8 cellular contexts compared by ENCODE assay signal in the genomic region with DNA sequence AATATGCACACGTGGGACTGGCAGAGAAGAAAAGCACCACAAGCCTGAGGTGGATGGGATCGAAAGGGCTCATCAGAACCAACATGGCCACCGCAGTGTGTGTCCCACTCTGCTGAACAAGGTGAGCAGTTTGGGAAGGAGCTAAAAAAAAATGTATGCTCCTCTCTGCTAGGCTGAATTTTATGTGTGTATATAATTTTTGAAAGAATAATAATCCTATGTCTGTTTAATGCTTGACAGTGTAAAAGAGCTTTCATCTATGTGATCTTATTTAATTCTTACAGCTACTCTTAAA. TPM values are rescaled to one million over a fixed set of nuclear protein-coding genes. Genes with fewer than 3 reads are reported as not detected.
DNase-seq lines count a peak whose midpoint lies in the region; ATAC-seq, FAIRE-seq and TF ChIP-seq lines count a peak whose summit lies in the region.

No MANE protein-coding gene starts in this region.

- no peak overlapping the region for H3K9ac ChIP-seq in H1 (replicated peaks in 1 of 4; ENCODE audit: extremely low read depth in 1 of 4, low read depth in 3 of 4, low read length in 3 of 4)

- no peak overlapping the region for H3K56ac ChIP-seq in H1 (replicated peaks; ENCODE audit: insufficient read length, low read depth, low read length)

- H3K27ac ChIP-seq in H1 (ENCODE audit: low read depth, low read length) (no peak overlapping the region), osteoblast (ENCODE audit: low read depth, low read length) (peak overlapping the region; percentile 94)

- peak; percentile 29 for DNase-seq in activated T-cell treated with anti-CD3 and anti-CD28 coated beads for 24 hours (ENCODE audit: low read depth)
- DNase-seq in activated T-cell treated with anti-CD3 and anti-CD28 coated beads for 4 hours: no peak
- DNase-seq in H1 (ENCODE audit: low read depth in 1 of 2, low spot score in 2 of 2): no peak
- no peak for DNase-seq in osteoblast (ENCODE audit: insufficient read length, low spot score, missing footprints)
- DNase-seq in mucosa of descending colon: no peak

- no peak for TF ChIP-seq CTCF in WI38 (IDR thresholded peaks at IDR 0.05; ENCODE audit: low read depth, low read length)
- no peak for TF ChIP-seq CTCF in H1 (IDR thresholded peaks at IDR 0.05; ENCODE audit: control extremely low read depth in 1 of 3, insufficient read depth in 1 of 3, low read depth in 1 of 3, low read length in 3 of 3)
- no peak for TF ChIP-seq CTCF in osteoblast (IDR thresholded peaks at IDR 0.05; ENCODE audit: extremely low read depth, low read depth, low read length)
- no peak for TF ChIP-seq CTCF in mucosa of descending colon (IDR thresholded peaks at IDR 0.05)

- no peak overlapping the region for H3K14ac ChIP-seq in H1 (ENCODE audit: insufficient read length)

- no peak overlapping the region for H2BK120ac ChIP-seq in H1 (replicated peaks; ENCODE audit: low read depth, low read length)

- CTCF ChIA-PET in H1 (lab: Charles Lee; ENCODE audit: partially characterized antibody): interaction anchor here (0.6 to 1.4 kb wide), 9 partner anchors 7 to 175 kb away, joined by 3 to 6 read pairs (median 3); a partner anchor contains a TSS

- H4K91ac ChIP-seq in H1 (replicated peaks; ENCODE audit: insufficient read length, low read length): no peak overlapping the region

- H3K79me2 ChIP-seq in H1 (ENCODE audit: control insufficient read depth in 1 of 2, insufficient read depth in 2 of 2, low read length in 2 of 2) (no peaks in the 10 kb centered on the region), osteoblast (ENCODE audit: insufficient read depth, low read length) (no peaks in the 10 kb centered on the region)

- TF ChIP-seq EP300 in H1 (IDR thresholded peaks at IDR 0.05; ENCODE audit: borderline replicate concordance in 1 of 2, low read depth in 2 of 2, low read length in 2 of 2): no peak

- H3K23ac ChIP-seq in H1 (ENCODE audit: insufficient read length): no peak overlapping the region

- peaks cover 8% of the 10 kb centered on the region for H3K23me2 ChIP-seq in H1 (ENCODE audit: low read depth, low read length)

- H3K4ac ChIP-seq in H1 (replicated peaks; ENCODE audit: insufficient read length, low read depth, low read length): no peak overlapping the region

- peaks cover 4 to 14% (median 10%) of the 10 kb centered on the region in 4 experiments; a peak in 6 of 7 replicates for H3K4me1 ChIP-seq in H1 (replicated peaks in 1 of 4; ENCODE audit: control insufficient read depth in 3 of 4, insufficient read depth in 4 of 4, low read length in 3 of 4)
- H3K4me1 ChIP-seq in osteoblast (ENCODE audit: insufficient read depth, low read length): peaks cover 31% of the 10 kb centered on the region
- H3K4me1 ChIP-seq in mucosa of descending colon (ENCODE audit: low read depth): peaks cover 31% of the 10 kb centered on the region

- no peak overlapping the region for H4K8ac ChIP-seq in H1 (ENCODE audit: extremely low read depth, insufficient read depth, low read length)

- intact Hi-C loops in mucosa of descending colon (cut with DNase I, micrococcal nuclease): no loop called here

- no peak overlapping the region for H2AK5ac ChIP-seq in H1 (ENCODE audit: low read depth, low read length)

- H3K9me3 ChIP-seq in H1 (ENCODE audit: insufficient read depth in 2 of 2, low read depth in 1 of 2, low read length in 1 of 2) (no peaks in the 10 kb centered on the region), osteoblast (ENCODE audit: low read depth, low read length) (no peaks in the 10 kb centered on the region), mucosa of descending colon (no peaks in the 10 kb centered on the region)

- peak overlapping the region; percentile 61 for H3K4me3 ChIP-seq in WI38 (ENCODE audit: low read depth, low read length)
- H3K4me3 ChIP-seq in H1 (ENCODE audit: extremely low read depth in 1 of 4, insufficient read depth in 2 of 4, low read depth in 3 of 4, low read length in 4 of 4): peak overlapping the region in 2 of 4 experiments; percentile 21 to 66; a peak in 3 of 8 replicates
- peak overlapping the region; percentile 72 for H3K4me3 ChIP-seq in osteoblast (ENCODE audit: insufficient read depth, low read length)
- H3K4me3 ChIP-seq in mucosa of descending colon: no peak overlapping the region

- FAIRE-seq in H1 (lab: Jason Lieb, UNC): no peak

- no peak for TF ChIP-seq POLR2A in H1 (IDR thresholded peaks at IDR 0.05; ENCODE audit: control extremely low read depth in 1 of 2, low read depth in 2 of 2, low read length in 2 of 2)

- no peaks in the 10 kb centered on the region for H3K79me1 ChIP-seq in H1 (ENCODE audit: low read depth, low read length)

- H3K27me3 ChIP-seq in H1 (replicated peaks in 1 of 4; ENCODE audit: control insufficient read depth in 3 of 4, extremely low read depth in 1 of 4, insufficient read depth in 3 of 4, low read length in 3 of 4) (peaks cover 0 to 6% (median 2%) of the 10 kb centered on the region in 4 experiments; a peak in 4 of 7 replicates), osteoblast (ENCODE audit: insufficient read depth, low read length) (no peaks in the 10 kb centered on the region)

- H3K4me2 ChIP-seq in H1 (ENCODE audit: insufficient read depth in 1 of 2, low read depth in 2 of 2, low read length in 2 of 2) (peak overlapping the region; percentile 92 to 98), osteoblast (ENCODE audit: insufficient read depth, low read length) (peak overlapping the region; percentile 94)

- H2BK15ac ChIP-seq in H1 (ENCODE audit: low read length): no peak overlapping the region

- no peak overlapping the region for H3K18ac ChIP-seq in H1 (ENCODE audit: extremely low read depth, low read length)

- ATAC-seq in GM21526 (IDR thresholded peaks at IDR 0.05; ENCODE audit: low FRiP score, unreplicated experiment) (no peak), mucosa of descending colon (no peak), GM21447 (IDR thresholded peaks at IDR 0.05; ENCODE audit: unreplicated experiment) (no peak)

- 0 out of 2 replicates have a peak overlapping the region, but pooled peaks have one; percentile 11 for H2BK5ac ChIP-seq in H1 (ENCODE audit: low read depth, low read length)

- H2AFZ ChIP-seq in H1 (ENCODE audit: low read length) (no peak overlapping the region), osteoblast (ENCODE audit: low read length) (peak overlapping the region; percentile 71)

- no peaks in the 10 kb centered on the region for H4K20me1 ChIP-seq in H1 (replicated peaks in 1 of 2; ENCODE audit: control insufficient read depth in 1 of 2, insufficient read depth in 2 of 2, low read length in 2 of 2)
- no peaks in the 10 kb centered on the region for H4K20me1 ChIP-seq in osteoblast (ENCODE audit: insufficient read depth, low read length)

- no peak overlapping the region for H2BK12ac ChIP-seq in H1 (ENCODE audit: low read depth, low read length)

- H3K36me3 ChIP-seq in H1 (ENCODE audit: control insufficient read depth in 2 of 4, insufficient read depth in 4 of 4, low read length in 3 of 4) (no peaks in the 10 kb centered on the region), osteoblast (ENCODE audit: insufficient read depth, low read length) (no peaks in the 10 kb centered on the region), mucosa of descending colon (ENCODE audit: low read depth) (no peaks in the 10 kb centered on the region)

- 68% methylated on average over 3 of the region's 3 CpGs; no CpG with 5 or more reads in 1 of the 2 experiments for WGBS in H1 (ENCODE audit: extremely low coverage in 1 of 2, insufficient coverage in 1 of 2, insufficient read length in 1 of 2, insufficient replicate concordance in 2 of 2, low coverage in 1 of 2, low lambda C conversion rate in 2 of 2, missing lambda C conversion rate in 1 of 2), 2 experiments

- TF ChIP-seq RAD21 in H1 (IDR thresholded peaks at IDR 0.05 in 1 of 2, conservative IDR thresholded peaks at IDR 0.05 in 1 of 2; ENCODE audit: low read depth in 2 of 2, low read length in 2 of 2): no peak

- peak overlapping the region; percentile 23 for H4K5ac ChIP-seq in H1 (ENCODE audit: insufficient read length, low read depth, low read length)

- no peak overlapping the region for H2BK20ac ChIP-seq in H1 (ENCODE audit: low read length)

- POLR2A ChIA-PET in H1 (lab: Charles Lee; ENCODE audit: partially characterized antibody): interaction anchor here (0.9 to 2.0 kb wide), 8 partner anchors 8 to 108 kb away, joined by 3 to 7 read pairs (median 5); a partner anchor contains a TSS

TF ChIP-seq in H1, 55 proteins besides CTCF, POLR2A, EP300 and RAD21:
- TF ChIP-seq CHD2 (IDR thresholded peaks at IDR 0.05; ENCODE audit: low read length) (no peak), SIN3A (conservative IDR thresholded peaks at IDR 0.05 in 1 of 2, IDR thresholded peaks at IDR 0.05 in 1 of 2; ENCODE audit: low read depth in 1 of 2, low read length in 2 of 2) (no peak), RFX5 (IDR thresholded peaks at IDR 0.05; ENCODE audit: borderline replicate concordance, low read depth, low read length) (no peak), SRF (IDR thresholded peaks at IDR 0.05; ENCODE audit: low read depth, low read length) (no peak), KDM1A (IDR thresholded peaks at IDR 0.05; ENCODE audit: borderline replicate concordance, low read length) (no peak), YY1 (IDR thresholded peaks at IDR 0.05; ENCODE audit: low read depth, low read length) (0 out of 2 replicates have a peak, but pooled peaks have one; percentile 47)

RNA-seq across cellular contexts. Expression of a gene that starts 14.2 kb away (rescaled TPM):
- 30.2 and 30.5 TPM in 2 replicates for total RNA-seq in H1 (2021; fragmentation: NEBNext Ultra II Directional; extraction: Animal tissue kit (Norgen Biotek cat#: 25700))
- 14.9 and 16.3 TPM in 2 replicates for polyA plus RNA-seq in H1 (2011; rRNA removed)
- 11.8 TPM for polyA plus RNA-seq in H1 (2011; cell fraction: cytosol; rRNA removed)
- polyA plus RNA-seq in H1 (2011; cell fraction: nucleus; rRNA removed): 31.1 TPM
- polyA plus RNA-seq in H1 (2012, experiment 1 of 2): 10.5 to 14.2 TPM (median 13.2 TPM) in 4 replicates
- polyA plus RNA-seq in H1 (2012, experiment 2 of 2): 9.7 TPM
- 12.2 TPM for polyA plus RNA-seq in H1 (2013, experiment 1 of 2)
- polyA plus RNA-seq in H1 (2013, experiment 2 of 2): 14.9 TPM
- 49.2 and 51.9 TPM in 2 replicates for polyA minus RNA-seq in H1 (2011; rRNA and poly(A)+ RNA removed)
- polyA minus RNA-seq in H1 (2011; cell fraction: cytosol; rRNA and poly(A)+ RNA removed): 23.4 TPM
- polyA minus RNA-seq in H1 (2011; cell fraction: nucleus; rRNA and poly(A)+ RNA removed): 13.7 TPM
- total RNA-seq in osteoblast (34.2 and 41.6 TPM in 2 replicates), mucosa of descending colon (10 to 100 TPM; 38.6 to 60.8 (median 39.7) TPM)

RNA-seq across cellular contexts. Expression of a gene that starts 29.6 kb away (rescaled TPM):
- not detected in 2 replicates for total RNA-seq in H1 (2021; fragmentation: NEBNext Ultra II Directional; extraction: Animal tissue kit (Norgen Biotek cat#: 25700))
- polyA plus RNA-seq in H1 (2011; rRNA removed): 0.08 and 0.25 TPM in 2 replicates
- 0.05 TPM for polyA plus RNA-seq in H1 (2011; cell fraction: cytosol; rRNA removed)
- polyA plus RNA-seq in H1 (2011; cell fraction: nucleus; rRNA removed): 0.50 TPM
- 0.11 to 0.21 TPM (median 0.14 TPM) in 4 replicates for polyA plus RNA-seq in H1 (2012, experiment 1 of 2)
- not detected for polyA plus RNA-seq in H1 (2012, experiment 2 of 2)
- 0.16 TPM for polyA plus RNA-seq in H1 (2013, experiment 1 of 2)
- polyA plus RNA-seq in H1 (2013, experiment 2 of 2): 0.07 TPM
- 0.07 and 0.13 TPM in 2 replicates for polyA minus RNA-seq in H1 (2011; rRNA and poly(A)+ RNA removed)
- polyA minus RNA-seq in H1 (2011; cell fraction: cytosol; rRNA and poly(A)+ RNA removed): not detected
- 0.20 TPM for polyA minus RNA-seq in H1 (2011; cell fraction: nucleus; rRNA and poly(A)+ RNA removed)
- not detected in 2 replicates for total RNA-seq in osteoblast
- not detected for total RNA-seq in mucosa of descending colon
